In the genomic region with DNA sequence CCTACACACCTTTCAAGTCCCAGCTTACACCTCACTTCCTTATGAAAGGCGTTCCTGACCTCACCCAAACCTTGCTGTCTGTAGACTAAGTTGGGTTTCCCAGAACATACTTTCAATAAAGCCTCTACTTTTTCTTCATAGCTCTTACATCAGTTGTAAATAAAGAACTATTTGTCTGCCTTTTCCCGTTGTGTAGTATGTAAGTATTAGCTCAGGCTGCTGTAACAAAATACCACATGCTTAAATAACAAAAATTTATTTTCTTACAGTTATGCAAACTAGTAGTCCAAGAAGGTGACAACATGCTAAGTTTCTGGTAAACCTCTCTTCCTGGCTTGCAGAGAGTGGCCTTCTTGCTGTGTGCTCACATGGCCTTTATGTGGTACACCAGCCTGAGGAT, we compare ENCODE assay signal across 28 cellular contexts.
"Had no signal": no experiment of that assay in that cellular context is flagged by ENCODE, and none has a peak within 500 bp of the region (broad histone marks: within the 10 kb centered on the region; RNA-seq: fewer than 3 reads in every experiment).

No MANE protein-coding gene starts in this region.

- H3K27ac ChIP-seq: adrenal gland, body of pancreas, breast epithelium, PC-9, WERI-Rb-1 had no signal

- H3K4me1 ChIP-seq: breast epithelium had no signal

- FAIRE-seq: astrocyte had no signal

- H3K4me3 Mint-ChIP-seq: activated CD4-positive, alpha-beta T cell treated with anti-CD3 and anti-CD28 coated beads, Interleukin-2, amount 10 ng/mL, durations not matched to agents 24 days and 14 days; activated CD8-positive, alpha-beta T cell treated with anti-CD3 and anti-CD28 coated beads for 36 hours; activated naive CD4-positive, alpha-beta T cell treated with anti-CD3 and anti-CD28 coated beads for 36 hours; activated T-helper 1 cell treated with anti-CD3 and anti-CD28 coated beads, Interleukin-12 subunit alpha, Interleukin-12 subunit beta, Interleukin-2, Interleukin-4 antibody, amounts not matched to agents 30 ng/mL and 10 ng/mL and 1 ng/mL, durations not matched to agents 14 hours and 24 hours and 36 hours had no signal

- H3K4me3 ChIP-seq: adrenal gland, body of pancreas, breast epithelium, PC-9 had no signal

- H3K4me2 ChIP-seq: PC-9 had no signal

- H3K9me3 Mint-ChIP-seq: activated CD8-positive, alpha-beta T cell treated with anti-CD3 and anti-CD28 coated beads for 36 hours; activated naive CD4-positive, alpha-beta T cell treated with anti-CD3 and anti-CD28 coated beads for 36 hours; activated T-helper 1 cell treated with anti-CD3 and anti-CD28 coated beads, Interleukin-12 subunit alpha, Interleukin-12 subunit beta, Interleukin-2, Interleukin-4 antibody, amounts not matched to agents 30 ng/mL and 10 ng/mL and 1 ng/mL, durations not matched to agents 14 hours and 24 hours and 36 hours had no signal

- H3K27me3 ChIP-seq: adrenal gland, body of pancreas, breast epithelium had no signal

- ATAC-seq: activated CD8-positive, alpha-beta T cell treated with anti-CD3 and anti-CD28 coated beads for 36 hours; activated naive CD4-positive, alpha-beta T cell treated with anti-CD3 and anti-CD28 coated beads, Interleukin-2, amount 50 U/mL, for 72 hours; body of pancreas had no signal

- H3K36me3 ChIP-seq: adrenal gland, breast epithelium, WERI-Rb-1 had no signal

- H3K27ac Mint-ChIP-seq: activated CD4-positive, alpha-beta T cell treated with anti-CD3 and anti-CD28 coated beads, Interleukin-2, amount 10 ng/mL, durations not matched to agents 24 days and 14 days; activated CD8-positive, alpha-beta T cell treated with anti-CD3 and anti-CD28 coated beads for 36 hours; activated naive CD4-positive, alpha-beta T cell treated with anti-CD3 and anti-CD28 coated beads for 36 hours; activated naive CD4-positive, alpha-beta T cell treated with anti-CD3 and anti-CD28 coated beads, Interleukin-2, amount 50 U/mL, for 72 hours; activated T-helper 1 cell treated with anti-CD3 and anti-CD28 coated beads, Interleukin-12 subunit alpha, Interleukin-12 subunit beta, Interleukin-2, Interleukin-4 antibody, amounts not matched to agents 30 ng/mL and 10 ng/mL and 1 ng/mL, durations not matched to agents 14 hours and 24 hours and 36 hours had no signal

- DNase-seq: activated CD4-positive, alpha-beta T cell treated with anti-CD3 and anti-CD28 coated beads, Interleukin-2, amount 10 ng/mL, durations not matched to agents 24 days and 14 days; activated CD4-positive, alpha-beta T cell treated with anti-CD3 and anti-CD28 coated beads, Interleukin-2, amount 50 U/mL, for 4 hours; activated CD8-positive, alpha-beta T cell treated with anti-CD3 and anti-CD28 coated beads for 36 hours; activated gamma-delta T cell treated with Interleukin-2 at 50 U/mL for 16 hours; activated naive CD4-positive, alpha-beta T cell treated with anti-CD3 and anti-CD28 coated beads for 36 hours; activated T-cell treated with anti-CD3 and anti-CD28 coated beads, Interleukin-2, amount 50 U/mL, for 1 hour; adrenal gland; body of pancreas; cerebellar nuclear complex; Karpas-422; KBM-7; NCI-H1105; NCI-H1417 treated with DMSO at 0.1 percent for 48 hours; NCI-H1694 treated with DMSO at 0.1 percent for 48 hours; NCI-H2029; NCI-H345; NCI-H510A; NCI-H526; NCI-H748 treated with DMSO at 0.1 percent for 48 hours; PC-9; Right ventricle myocardium superior; SW 1271; T1000; WERI-Rb-1 had no signal

- H3K27me3 Mint-ChIP-seq: activated CD4-positive, alpha-beta T cell treated with anti-CD3 and anti-CD28 coated beads, Interleukin-2, amount 10 ng/mL, durations not matched to agents 24 days and 14 days; activated CD8-positive, alpha-beta T cell treated with anti-CD3 and anti-CD28 coated beads for 36 hours had no signal

- H2AFZ ChIP-seq: PC-9 had no signal

- H3K9me3 ChIP-seq: adrenal gland, body of pancreas, breast epithelium had no signal
